In the genomic region with DNA sequence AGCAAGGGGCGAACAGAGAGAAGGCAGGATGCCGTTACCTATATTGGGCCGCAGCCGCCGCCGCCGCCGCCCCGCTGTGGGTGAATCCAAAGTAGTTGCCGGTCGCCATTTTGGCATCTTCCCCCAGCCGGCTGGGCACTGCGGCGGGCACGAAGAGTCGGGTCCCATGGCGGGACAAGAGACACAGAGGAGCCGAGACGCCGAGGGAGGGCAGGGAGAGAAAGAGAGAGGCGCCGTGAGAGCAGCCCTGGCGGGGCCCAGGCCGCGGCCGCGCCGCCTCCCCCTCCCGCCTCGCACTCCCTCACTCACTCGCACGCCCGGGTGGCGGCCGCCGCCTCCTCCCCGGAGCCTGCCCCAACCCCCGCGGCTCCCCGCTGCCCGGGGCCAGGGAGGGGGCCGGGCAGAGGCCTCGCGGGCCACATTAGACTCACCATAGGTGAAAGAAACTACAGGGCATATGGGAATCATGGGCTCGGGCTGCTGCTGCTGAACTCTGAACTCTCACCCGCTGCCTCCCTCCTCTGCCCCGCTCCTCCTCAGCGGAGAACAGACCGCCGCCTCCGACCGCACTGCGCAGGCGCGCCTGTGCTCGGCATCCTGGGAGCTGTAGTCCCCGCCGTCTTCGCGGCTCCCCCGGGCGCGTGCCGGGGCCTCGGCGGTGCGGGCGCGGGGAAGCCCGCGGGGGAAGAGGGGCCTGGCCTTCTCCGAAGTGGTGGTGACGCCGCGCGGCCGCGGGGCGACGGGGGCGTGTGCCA, we compare ENCODE assay signal across 8 cellular contexts. TPM values are rescaled to one million over a fixed set of nuclear protein-coding genes. Genes with fewer than 3 reads are reported as not detected.
DNase-seq lines count a peak whose midpoint lies in the region; ATAC-seq and TF ChIP-seq lines count a peak whose summit lies in the region.

A gene (minus strand): TSS at position 550 of the 755 bp plus-strand sequence. CDS start 82 bp downstream, at position 468.

- peak within 1 kb of the TSS; percentile 88 for H3K4ac ChIP-seq in IMR-90 (ENCODE audit: low read depth, low read length)

- no TSS peak for BruUV-seq in IMR-90 (replicated peaks; lab: Mats Ljungman, UMichigan)
- no TSS peak for BruUV-seq in OCI-LY7 (replicated peaks; lab: Mats Ljungman, UMichigan)

- H3K9me1 ChIP-seq in IMR-90 (ENCODE audit: insufficient read depth, low read length), result peaks cover 7% of the 10 kb centered on the region

- intact Hi-C loops in IMR-90 (cut with micrococcal nuclease) (no loop called here), OCI-LY7 (cut with micrococcal nuclease; ENCODE audit: unreplicated experiment) (loop anchor here (1.0 to 5.0 kb wide), 3 partner anchors 88 to 272 kb away; a partner anchor contains a TSS)

- CTCF ChIA-PET in IMR-90 (lab: Yijun Ruan, JAX), result no interaction called here
- CTCF ChIA-PET in OCI-LY7 (lab: Charles Lee; ENCODE audit: unreplicated experiment), result no interaction called here

- POLR2A ChIA-PET in IMR-90 (lab: Charles Lee; ENCODE audit: unreplicated experiment), result no interaction called here
- POLR2A ChIA-PET in OCI-LY7 (lab: Charles Lee), result interaction anchor here (1.0 kb wide), 1 partner anchor 140 kb away, joined by 3 read pairs; no protein-coding TSS in a partner anchor

- peak within 1 kb of the TSS; percentile 83 to 92 for H4K8ac ChIP-seq in IMR-90 (ENCODE audit: low read depth in 2 of 2, low read length in 2 of 2)

- H3K4me2 ChIP-seq in IMR-90 (ENCODE audit: low read depth, low read length) (peak within 1 kb of the TSS; percentile 92), OCI-LY7 (ENCODE audit: low read length) (peak within 1 kb of the TSS; percentile 91)

- TF ChIP-seq POLR2A in IMR-90 (IDR thresholded peaks at IDR 0.05; ENCODE audit: low read depth, low read length), result peak; percentile 74

- H3K27me3 ChIP-seq in IMR-90 (ENCODE audit: control insufficient read depth, insufficient read depth, low read length) (no peaks in the 10 kb centered on the region), mononuclear cell (ENCODE audit: insufficient read depth, low read length) (no peaks in the 10 kb centered on the region)

- H3K23ac ChIP-seq in IMR-90 (ENCODE audit: low read depth, low read length), result peak within 1 kb of the TSS; percentile 97

- peak within 1 kb of the TSS; percentile 81 for H3K14ac ChIP-seq in IMR-90 (replicated peaks; ENCODE audit: low read depth, low read length)

- peak within 1 kb of the TSS; percentile 77 for H3K56ac ChIP-seq in IMR-90 (ENCODE audit: extremely low read depth, insufficient read depth, low read length)

- peak within 1 kb of the TSS; percentile 67 for H4K91ac ChIP-seq in IMR-90 (ENCODE audit: insufficient read depth, low read depth, low read length)

- TF ChIP-seq RAD21 in IMR-90 (IDR thresholded peaks at IDR 0.05; ENCODE audit: low read length), result no peak

- H3K27ac ChIP-seq in IMR-90 (ENCODE audit: insufficient read depth, low read length) (peak within 1 kb of the TSS; percentile 94), OCI-LY7 (ENCODE audit: low read depth, low read length, poor library complexity, severe bottlenecking) (peak within 1 kb of the TSS; percentile 63)

- 0% methylated on average over 45 of the region's 81 CpGs; no CpG with 5 or more reads in 1 of the 2 experiments for WGBS in IMR-90 (ENCODE audit: extremely low coverage in 2 of 2, insufficient read length in 1 of 2), 2 experiments

- H2BK5ac ChIP-seq in IMR-90 (ENCODE audit: low read depth, low read length, poor library complexity, severe bottlenecking), result peak within 1 kb of the TSS; percentile 93

- H4K20me1 ChIP-seq in IMR-90 (ENCODE audit: insufficient read depth, low read length) (peaks cover 34% of the 10 kb centered on the region), OCI-LY7 (ENCODE audit: insufficient read depth, low read length) (peaks cover 22% of the 10 kb centered on the region; the same call in 1 of the 2 replicates)

- H3K36me3 ChIP-seq in IMR-90 (ENCODE audit: control insufficient read depth, insufficient read depth, low read length) (peaks cover 2% of the 10 kb centered on the region; the same call in 1 of the 2 replicates), OCI-LY7 (ENCODE audit: insufficient read depth, low read length) (peaks cover 30% of the 10 kb centered on the region)

- H3K4me3 ChIP-seq in IMR-90 (ENCODE audit: insufficient read depth, low read depth, low read length), result peak within 1 kb of the TSS; percentile 83
- H3K4me3 ChIP-seq in OCI-LY7 (ENCODE audit: low read depth, low read length, poor library complexity, severe bottlenecking), result peak within 1 kb of the TSS; percentile 85
- H3K4me3 ChIP-seq in mononuclear cell (ENCODE audit: low read length), result peak within 1 kb of the TSS; percentile 87

- TF ChIP-seq CTCF in IMR-90 (conservative IDR thresholded peaks at IDR 0.05; ENCODE audit: low read depth, low read length), result no peak
- TF ChIP-seq CTCF in OCI-LY7 (conservative IDR thresholded peaks at IDR 0.05; ENCODE audit: low read length), result no peak

- H3K9me2 ChIP-seq in OCI-LY7 (ENCODE audit: insufficient read depth, low read length), result no peaks in the 10 kb centered on the region

- peaks cover 2% of the 10 kb centered on the region for H3K4me1 ChIP-seq in IMR-90 (ENCODE audit: control insufficient read depth, insufficient read depth, low read length)
- H3K4me1 ChIP-seq in OCI-LY7 (ENCODE audit: insufficient read depth, low read length, poor library complexity, severe bottlenecking), result peaks cover 17% of the 10 kb centered on the region
- peaks cover 46% of the 10 kb centered on the region for H3K4me1 ChIP-seq in mononuclear cell (ENCODE audit: insufficient read depth, low read length)

- peak within 1 kb of the TSS; percentile 99 for H2AK9ac ChIP-seq in IMR-90 (replicated peaks; ENCODE audit: low read depth, low read length, poor library complexity)

- H3K79me2 ChIP-seq in OCI-LY7 (ENCODE audit: insufficient read depth, low read depth, low read length), result peaks cover 44% of the 10 kb centered on the region

- ATAC-seq in GM21529 (IDR thresholded peaks at IDR 0.05; ENCODE audit: unreplicated experiment), result peak; percentile 76
- ATAC-seq in IMR-90 (ENCODE audit: low read depth), result peak; percentile 91

- H2BK120ac ChIP-seq in IMR-90 (ENCODE audit: low read depth, low read length), result peak within 1 kb of the TSS; percentile 39

- H2BK20ac ChIP-seq in IMR-90 (ENCODE audit: low read depth, low read length), result 0 out of 2 replicates have a peak within 1 kb of the TSS, but pooled peaks have one; percentile 1

- H2AK5ac ChIP-seq in IMR-90 (ENCODE audit: low read depth, low read length), result peak within 1 kb of the TSS; percentile 77

- no peak within 1 kb of the TSS for H2BK15ac ChIP-seq in IMR-90 (ENCODE audit: low read depth, low read length)

- H3K18ac ChIP-seq in IMR-90 (ENCODE audit: low read depth, low read length), result peak within 1 kb of the TSS; percentile 71

- H3K79me1 ChIP-seq in IMR-90 (ENCODE audit: low read depth in 1 of 2, low read length in 2 of 2), result peaks cover 3 to 28% of the 10 kb centered on the region in 2 experiments

- H3K9me3 ChIP-seq in IMR-90 (ENCODE audit: control insufficient read depth, insufficient read depth, low read length) (no peaks in the 10 kb centered on the region), OCI-LY7 (ENCODE audit: low read length) (no peaks in the 10 kb centered on the region), mononuclear cell (ENCODE audit: low read depth, low read length) (no peaks in the 10 kb centered on the region)

- H3K9ac ChIP-seq in IMR-90 (ENCODE audit: low read depth, low read length), result peak within 1 kb of the TSS; percentile 92

- peak within 1 kb of the TSS; percentile 83 for H4K5ac ChIP-seq in IMR-90 (ENCODE audit: low read depth, low read length)

- H2AFZ ChIP-seq in IMR-90 (replicated peaks; ENCODE audit: low read length, poor library complexity) (peak within 1 kb of the TSS; percentile 93), OCI-LY7 (ENCODE audit: low read length) (peak within 1 kb of the TSS; percentile 74)

- dilution Hi-C loops in IMR-90 (cut with HindIII; ENCODE audit: low sequenced_read_pairs, unreplicated experiment), result no loop called here

- in situ Hi-C loops in IMR-90 (cut with MboI; ENCODE audit: low sequenced_read_pairs), result no loop called here

- DNase-seq in DMS 273 (lab: John Stamatoyannopoulos, UW; ENCODE audit: unreplicated experiment) (peak; percentile 96), IMR-90 (peak; percentile 85), OCI-LY7 (ENCODE audit: low spot score) (peak; percentile 90), activated T-cell treated with anti-CD3 and anti-CD28 coated beads for 1 hour (ENCODE audit: low read depth) (peak; percentile 80), epidermal melanocyte (ENCODE audit: insufficient read length, low spot score) (peak; percentile 92)
- peak; percentile 84 to 90 for DNase-seq in stimulated activated CD8-positive, alpha-beta memory T cell treated with anti-CD3 and anti-CD28 coated beads, Interleukin-2, amount 100 ng/mL, for 48 hours (ENCODE audit: low read depth in 2 of 2)

TF ChIP-seq in IMR-90, 13 proteins besides CTCF, POLR2A, EP300 and RAD21:
- TF ChIP-seq MXI1 (IDR thresholded peaks at IDR 0.05; ENCODE audit: borderline replicate concordance, low read depth, low read length) (0 out of 2 replicates have a peak, but pooled peaks have one; percentile 37), CHD1 (IDR thresholded peaks at IDR 0.05; ENCODE audit: low read depth, low read length) (no peak), BHLHE40 (IDR thresholded peaks at IDR 0.05; ENCODE audit: low read depth, low read length) (peak; percentile 76), MAZ (IDR thresholded peaks at IDR 0.05; ENCODE audit: borderline replicate concordance, low read depth, low read length) (peak; percentile 70; the same call in 1 of the 2 replicates), RFX5 (IDR thresholded peaks at IDR 0.05; ENCODE audit: low read depth, low read length) (no peak), CEBPB (IDR thresholded peaks at IDR 0.05; ENCODE audit: low read depth, low read length) (no peak), FOS (IDR thresholded peaks at IDR 0.05; ENCODE audit: low read depth, low read length) (no peak), RCOR1 (IDR thresholded peaks at IDR 0.05; ENCODE audit: insufficient replicate concordance, low read length) (no peak)
- TF ChIP-seq, protein P1, sequence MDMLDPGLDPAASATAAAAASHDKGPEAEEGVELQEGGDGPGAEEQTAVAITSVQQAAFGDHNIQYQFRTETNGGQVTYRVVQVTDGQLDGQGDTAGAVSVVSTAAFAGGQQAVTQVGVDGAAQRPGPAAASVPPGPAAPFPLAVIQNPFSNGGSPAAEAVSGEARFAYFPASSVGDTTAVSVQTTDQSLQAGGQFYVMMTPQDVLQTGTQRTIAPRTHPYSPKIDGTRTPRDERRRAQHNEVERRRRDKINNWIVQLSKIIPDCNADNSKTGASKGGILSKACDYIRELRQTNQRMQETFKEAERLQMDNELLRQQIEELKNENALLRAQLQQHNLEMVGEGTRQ (IDR thresholded peaks at IDR 0.05; ENCODE audit: low read depth, low read length), result peak; percentile 44; the same call in 1 of the 2 replicates

RNA-seq across cellular contexts. Expression of the gene that starts here (rescaled TPM):
- total RNA-seq in IMR-90 (2012; rRNA removed) (81.4 and 88.0 TPM in 2 replicates), OCI-LY7 (2022) (63.4 and 66.7 TPM in 2 replicates), mononuclear cell (91.8 TPM)
- polyA plus RNA-seq in IMR-90 (2012; rRNA removed), result 30.4 and 31.1 TPM in 2 replicates
- polyA plus RNA-seq in IMR-90 (2012; cell fraction: cytosol; rRNA removed), result 10.0 and 28.3 TPM in 2 replicates
- 29.8 and 43.0 TPM in 2 replicates for polyA plus RNA-seq in IMR-90 (2012; cell fraction: nucleus; rRNA removed; ENCODE audit: low replicate concordance)
- total RNA-seq in OCI-LY7 (2014; rRNA removed; shearing (Covaris generic)), result 52.7 and 54.8 TPM in 2 replicates

Comparison
In these comparisons a context has a peak if more than half of its experiments do, and no peak if none do; other contexts are left out.
1. Peak in every context shown above with its lines: DNase-seq, ATAC-seq, H3K4me3 ChIP-seq and H3K27ac ChIP-seq.